30 cellular contexts compared by ENCODE assay signal in genomic region chr12:30461011-30461670, GRCh38.
"Had no signal": no experiment of that assay in that cellular context is flagged by ENCODE, and none has a peak within 500 bp of the region (broad histone marks: within the 10 kb centered on the region; RNA-seq: fewer than 3 reads in every experiment).

No MANE protein-coding gene starts in this region.

- H3K4me3 ChIP-seq: ascending aorta, MG63, SJSA1 had no signal

- H3K27me3 ChIP-seq: ascending aorta, MG63, SJSA1 had no signal

- ATAC-seq: activated CD8-positive, alpha-beta memory T cell treated with anti-CD3 and anti-CD28 coated beads, Interleukin-2, amount 10 ng/mL, durations not matched to agents 7 days and 5 days; activated naive CD4-positive, alpha-beta T cell treated with anti-CD3 and anti-CD28 coated beads, Interleukin-2, amount 50 U/mL, for 72 hours; activated naive CD8-positive, alpha-beta T cell treated with anti-CD3 and anti-CD28 coated beads, Interleukin-2, amount 50 U/mL, for 24 hours; activated T-cell treated with anti-CD3 and anti-CD28 coated beads, Interleukin-2, amount 50 U/mL, for 4 hours; SK-N-SH treated with all-trans-retinoic acid at 6 μM for 48 hours; WTC11 had no signal

- H3K27ac Mint-ChIP-seq: activated CD4-positive, alpha-beta T cell treated with anti-CD3 and anti-CD28 coated beads, Interleukin-2, amount 10 ng/mL, durations not matched to agents 24 days and 14 days; activated CD8-positive, alpha-beta memory T cell treated with anti-CD3 and anti-CD28 coated beads, Interleukin-2, amount 10 ng/mL, durations not matched to agents 7 days and 5 days; activated naive CD4-positive, alpha-beta T cell treated with anti-CD3 and anti-CD28 coated beads, Interleukin-2, amount 50 U/mL, for 72 hours; activated naive CD8-positive, alpha-beta T cell treated with anti-CD3 and anti-CD28 coated beads, Interleukin-2, amount 50 U/mL, for 24 hours; IgD-negative memory B cell; T-helper 1 cell treated with Interleukin-12 subunit alpha and Interleukin-12 subunit beta and Interleukin-4 antibody, amounts not matched to agents 30 μg/mL and 1 μg/mL, for 36 hours; WTC11 had no signal

- H3K9ac ChIP-seq: KMS-11 had no signal

- H3K4me2 ChIP-seq: KMS-11 had no signal

- H3K36me3 Mint-ChIP-seq: activated CD8-positive, alpha-beta memory T cell treated with anti-CD3 and anti-CD28 coated beads, Interleukin-2, amount 10 ng/mL, durations not matched to agents 7 days and 5 days; activated naive CD4-positive, alpha-beta T cell treated with anti-CD3 and anti-CD28 coated beads, Interleukin-2, amount 50 U/mL, for 72 hours; IgD-negative memory B cell had no signal

- H3K4me1 Mint-ChIP-seq: activated CD4-positive, alpha-beta T cell treated with anti-CD3 and anti-CD28 coated beads, Interleukin-2, amount 10 ng/mL, durations not matched to agents 24 days and 14 days; activated CD8-positive, alpha-beta memory T cell treated with anti-CD3 and anti-CD28 coated beads, Interleukin-2, amount 10 ng/mL, durations not matched to agents 7 days and 5 days; activated naive CD8-positive, alpha-beta T cell treated with anti-CD3 and anti-CD28 coated beads, Interleukin-2, amount 50 U/mL, for 24 hours; IgD-negative memory B cell; WTC11 had no signal

- H3K4me3 Mint-ChIP-seq: activated CD4-positive, alpha-beta T cell treated with anti-CD3 and anti-CD28 coated beads, Interleukin-2, amount 10 ng/mL, durations not matched to agents 24 days and 14 days; activated CD8-positive, alpha-beta memory T cell treated with anti-CD3 and anti-CD28 coated beads, Interleukin-2, amount 10 ng/mL, durations not matched to agents 7 days and 5 days; activated naive CD8-positive, alpha-beta T cell treated with anti-CD3 and anti-CD28 coated beads, Interleukin-2, amount 50 U/mL, for 24 hours; activated T-cell treated with anti-CD3 and anti-CD28 coated beads, Interleukin-2, amount 50 U/mL, for 4 hours; IgD-negative memory B cell; T-helper 1 cell treated with Interleukin-12 subunit alpha and Interleukin-12 subunit beta and Interleukin-4 antibody, amounts not matched to agents 30 μg/mL and 1 μg/mL, for 36 hours; WTC11 had no signal

- H3K4me1 ChIP-seq: ascending aorta, SJSA1 had no signal

- H3K36me3 ChIP-seq: ascending aorta, MG63, SJSA1 had no signal

- H3K9me3 ChIP-seq: ascending aorta, MG63, SJSA1 had no signal

- H3K9me3 Mint-ChIP-seq: activated CD4-positive, alpha-beta T cell treated with anti-CD3 and anti-CD28 coated beads, Interleukin-2, amount 10 ng/mL, durations not matched to agents 24 days and 14 days had no signal

- DNase-seq: activated CD4-positive, alpha-beta T cell treated with anti-CD3 and anti-CD28 coated beads for 1 hour; activated CD4-positive, alpha-beta T cell treated with anti-CD3 and anti-CD28 coated beads, Interleukin-2, amount 10 ng/mL, durations not matched to agents 24 days and 14 days; activated CD4-positive, alpha-beta T cell treated with anti-CD3 and anti-CD28 coated beads, Interleukin-2, amount 50 U/mL, for 48 hours; activated CD8-positive, alpha-beta memory T cell treated with anti-CD3 and anti-CD28 coated beads, Interleukin-2, amount 10 ng/mL, durations not matched to agents 7 days and 5 days; activated effector memory CD4-positive, alpha-beta T cell treated with anti-CD3 and anti-CD28 coated beads, Interleukin-2, amount 50 U/mL, for 16 hours; activated naive CD4-positive, alpha-beta T cell treated with Interleukin-2 at 50 U/mL for 16 hours; activated naive CD8-positive, alpha-beta T cell treated with anti-CD3 and anti-CD28 coated beads, Interleukin-2, amount 50 U/mL, for 24 hours; activated T-cell treated with anti-CD3 and anti-CD28 coated beads, Interleukin-2, amount 50 U/mL, for 4 hours; amniotic stem cell; cerebellar nuclear complex; MG63; MV-4-11; NCI-H1092 treated with DMSO at 0.1 percent for 48 hours; NCI-H1417 treated with DMSO at 0.1 percent for 48 hours; NCI-H1694; NCI-H2029; NCI-H2107; NCI-H2171 treated with DMSO at 0.1 percent for 48 hours; NCI-H526; NCI-H774; SHP77; SW 1271 had no signal

- H3K27ac ChIP-seq: ascending aorta, KMS-11, SJSA1 had no signal

- H3K27me3 Mint-ChIP-seq: activated CD4-positive, alpha-beta T cell treated with anti-CD3 and anti-CD28 coated beads, Interleukin-2, amount 10 ng/mL, durations not matched to agents 24 days and 14 days; activated CD8-positive, alpha-beta memory T cell treated with anti-CD3 and anti-CD28 coated beads, Interleukin-2, amount 10 ng/mL, durations not matched to agents 7 days and 5 days; activated naive CD8-positive, alpha-beta T cell treated with anti-CD3 and anti-CD28 coated beads, Interleukin-2, amount 50 U/mL, for 24 hours; IgD-negative memory B cell had no signal
